ENCODE assay signal across 39 cellular contexts in genomic region chr6:15082708-15083107, GRCh38.
"Had no signal": no experiment of that assay in that cellular context is flagged by ENCODE, and none has a peak within 500 bp of the region (broad histone marks: within the 10 kb centered on the region; RNA-seq: fewer than 3 reads in every experiment).

No MANE protein-coding gene starts in this region.

- H3K27me3 Mint-ChIP-seq: activated naive CD4-positive, alpha-beta T cell treated with anti-CD3 and anti-CD28 coated beads, Interleukin-2, amount 50 U/mL, for 24 hours; activated naive CD8-positive, alpha-beta T cell; activated naive CD8-positive, alpha-beta T cell treated with anti-CD3 and anti-CD28 coated beads for 36 hours; activated naive CD8-positive, alpha-beta T cell treated with anti-CD3 and anti-CD28 coated beads, Interleukin-2, amount 50 U/mL, for 24 hours; activated T-cell treated with anti-CD3 and anti-CD28 coated beads, Interleukin-2, amount 50 U/mL, for 24 hours; central memory CD8-positive, alpha-beta T cell had no signal

- H3K27ac ChIP-seq: adrenal gland, ascending aorta, body of pancreas, brain microvascular endothelial cell, breast epithelium, cardiac muscle cell had no signal

- H3K4me1 ChIP-seq: adrenal gland, ascending aorta, body of pancreas, breast epithelium had no signal

- H3K27ac Mint-ChIP-seq: activated naive CD4-positive, alpha-beta T cell treated with anti-CD3 and anti-CD28 coated beads for 36 hours; activated naive CD4-positive, alpha-beta T cell treated with anti-CD3 and anti-CD28 coated beads, Interleukin-2, amount 10 ng/mL, durations not matched to agents 7 days and 5 days; activated naive CD4-positive, alpha-beta T cell treated with anti-CD3 and anti-CD28 coated beads, Interleukin-2, amount 50 U/mL, for 24 hours; activated naive CD8-positive, alpha-beta T cell; activated naive CD8-positive, alpha-beta T cell treated with anti-CD3 and anti-CD28 coated beads for 36 hours; activated naive CD8-positive, alpha-beta T cell treated with anti-CD3 and anti-CD28 coated beads, Interleukin-2, amount 10 ng/mL, durations not matched to agents 7 days and 5 days; activated naive CD8-positive, alpha-beta T cell treated with anti-CD3 and anti-CD28 coated beads, Interleukin-2, amount 50 U/mL, for 24 hours; activated T-cell treated with anti-CD3 and anti-CD28 coated beads, Interleukin-2, amount 50 U/mL, for 24 hours; activated T-cell treated with anti-CD3 and anti-CD28 coated beads, Interleukin-2, amount 50 U/mL, for 72 hours; activated T-helper 1 cell treated with anti-CD3 and anti-CD28 coated beads, Interleukin-12 subunit alpha, Interleukin-12 subunit beta, Interleukin-2, Interleukin-4 antibody, amounts not matched to agents 30 ng/mL and 10 ng/mL and 1 ng/mL, durations not matched to agents 14 hours and 24 hours and 36 hours; activated T-helper 17 cell treated with anti-CD3 and anti-CD28 coated beads, Interleukin-2, amount 50 U/mL, for 72 hours; activated T-helper 2 cell treated with anti-CD3 and anti-CD28 coated beads, Interferon-gamma antibody, Interleukin-2, Interleukin-4, amounts not matched to agents 10 μg/mL and 5 μg/mL and 100 μg/mL, durations not matched to agents 14 hours and 24 hours and 36 hours; brain had no signal

- H3K9me3 Mint-ChIP-seq: activated naive CD4-positive, alpha-beta T cell treated with anti-CD3 and anti-CD28 coated beads for 36 hours; activated naive CD4-positive, alpha-beta T cell treated with anti-CD3 and anti-CD28 coated beads, Interleukin-2, amount 10 ng/mL, durations not matched to agents 7 days and 5 days; activated naive CD4-positive, alpha-beta T cell treated with anti-CD3 and anti-CD28 coated beads, Interleukin-2, amount 50 U/mL, for 24 hours; activated naive CD4-positive, alpha-beta T cell treated with anti-CD3 and anti-CD28 coated beads, Interleukin-2, amount 50 U/mL, for 72 hours; activated naive CD8-positive, alpha-beta T cell treated with anti-CD3 and anti-CD28 coated beads for 36 hours; activated naive CD8-positive, alpha-beta T cell treated with anti-CD3 and anti-CD28 coated beads, Interleukin-2, amount 10 ng/mL, durations not matched to agents 7 days and 5 days; activated naive CD8-positive, alpha-beta T cell treated with anti-CD3 and anti-CD28 coated beads, Interleukin-2, amount 50 U/mL, for 24 hours; activated T-cell treated with anti-CD3 and anti-CD28 coated beads, Interleukin-2, amount 50 U/mL, for 24 hours; activated T-cell treated with anti-CD3 and anti-CD28 coated beads, Interleukin-2, amount 50 U/mL, for 4 hours; activated T-cell treated with anti-CD3 and anti-CD28 coated beads, Interleukin-2, amount 50 U/mL, for 72 hours; activated T-helper 1 cell treated with anti-CD3 and anti-CD28 coated beads, Interleukin-12 subunit alpha, Interleukin-12 subunit beta, Interleukin-2, Interleukin-4 antibody, amounts not matched to agents 30 ng/mL and 10 ng/mL and 1 ng/mL, durations not matched to agents 14 hours and 24 hours and 36 hours; activated T-helper 17 cell treated with anti-CD3 and anti-CD28 coated beads, Interleukin-2, amount 50 U/mL, for 72 hours; activated T-helper 2 cell treated with anti-CD3 and anti-CD28 coated beads, Interferon-gamma antibody, Interleukin-2, Interleukin-4, amounts not matched to agents 10 μg/mL and 5 μg/mL and 100 μg/mL, durations not matched to agents 14 hours and 24 hours and 36 hours; central memory CD8-positive, alpha-beta T cell had no signal

- ATAC-seq: activated naive CD4-positive, alpha-beta T cell treated with anti-CD3 and anti-CD28 coated beads, Interleukin-2, amount 50 U/mL, for 72 hours; activated naive CD8-positive, alpha-beta T cell treated with anti-CD3 and anti-CD28 coated beads, Interleukin-2, amount 50 U/mL, for 24 hours; activated T-cell treated with anti-CD3 and anti-CD28 coated beads, Interleukin-2, amount 50 U/mL, for 4 hours; activated T-cell treated with anti-CD3 and anti-CD28 coated beads, Interleukin-2, amount 50 U/mL, for 72 hours; activated T-helper 17 cell treated with anti-CD3 and anti-CD28 coated beads, Interleukin-2, amount 50 U/mL, for 72 hours; body of pancreas had no signal

- FAIRE-seq: astrocyte, bronchial epithelial cell had no signal

- DNase-seq: activated effector memory CD4-positive, alpha-beta T cell treated with anti-CD3 and anti-CD28 coated beads, Interleukin-2, amount 50 U/mL, for 16 hours; activated effector memory CD4-positive, alpha-beta T cell treated with Interleukin-2 at 50 U/mL for 16 hours; activated gamma-delta T cell; activated gamma-delta T cell treated with Interleukin-2 at 50 U/mL for 16 hours; activated naive CD4-positive, alpha-beta T cell; activated naive CD4-positive, alpha-beta T cell treated with anti-CD3 and anti-CD28 coated beads for 36 hours; activated naive CD4-positive, alpha-beta T cell treated with anti-CD3 and anti-CD28 coated beads, Interleukin-2, amount 10 ng/mL, durations not matched to agents 7 days and 5 days; activated naive CD4-positive, alpha-beta T cell treated with anti-CD3 and anti-CD28 coated beads, Interleukin-2, amount 50 U/mL, for 16 hours; activated naive CD4-positive, alpha-beta T cell treated with Interleukin-2 at 50 U/mL for 16 hours; activated naive CD8-positive, alpha-beta T cell treated with anti-CD3 and anti-CD28 coated beads for 36 hours; activated naive CD8-positive, alpha-beta T cell treated with anti-CD3 and anti-CD28 coated beads, Interleukin-2, amount 10 ng/mL, durations not matched to agents 7 days and 5 days; activated naive CD8-positive, alpha-beta T cell treated with anti-CD3 and anti-CD28 coated beads, Interleukin-2, amount 50 U/mL, for 24 hours; activated T-cell treated with anti-CD3 and anti-CD28 coated beads, Interleukin-2, amount 50 U/mL, for 24 hours; activated T-cell treated with anti-CD3 and anti-CD28 coated beads, Interleukin-2, amount 50 U/mL, for 4 hours; activated T-cell treated with anti-CD3 and anti-CD28 coated beads, Interleukin-2, amount 50 U/mL, for 48 hours; activated T-cell treated with anti-CD3 and anti-CD28 coated beads, Interleukin-2, amount 50 U/mL, for 72 hours; adrenal gland; amniotic stem cell; amygdala; anterior cingulate cortex; aorta; body of pancreas; brain microvascular endothelial cell; caudate nucleus; central memory CD4-positive, alpha-beta T cell; cerebellar nuclear complex had no signal

- H3K4me3 ChIP-seq: adrenal gland, ascending aorta, body of pancreas, breast epithelium, cardiac muscle cell had no signal

- H3K27me3 ChIP-seq: adrenal gland, ascending aorta, body of pancreas, brain microvascular endothelial cell, breast epithelium, cardiac muscle cell had no signal

- H3K4me1 Mint-ChIP-seq: activated naive CD4-positive, alpha-beta T cell treated with anti-CD3 and anti-CD28 coated beads, Interleukin-2, amount 50 U/mL, for 24 hours; activated naive CD8-positive, alpha-beta T cell treated with anti-CD3 and anti-CD28 coated beads, Interleukin-2, amount 50 U/mL, for 24 hours; activated T-helper 17 cell treated with anti-CD3 and anti-CD28 coated beads, Interleukin-2, amount 50 U/mL, for 72 hours; central memory CD8-positive, alpha-beta T cell had no signal

- H3K4me3 Mint-ChIP-seq: activated naive CD4-positive, alpha-beta T cell treated with anti-CD3 and anti-CD28 coated beads for 36 hours; activated naive CD4-positive, alpha-beta T cell treated with anti-CD3 and anti-CD28 coated beads, Interleukin-2, amount 10 ng/mL, durations not matched to agents 7 days and 5 days; activated naive CD4-positive, alpha-beta T cell treated with anti-CD3 and anti-CD28 coated beads, Interleukin-2, amount 50 U/mL, for 24 hours; activated naive CD8-positive, alpha-beta T cell; activated naive CD8-positive, alpha-beta T cell treated with anti-CD3 and anti-CD28 coated beads for 36 hours; activated naive CD8-positive, alpha-beta T cell treated with anti-CD3 and anti-CD28 coated beads, Interleukin-2, amount 10 ng/mL, durations not matched to agents 7 days and 5 days; activated naive CD8-positive, alpha-beta T cell treated with anti-CD3 and anti-CD28 coated beads, Interleukin-2, amount 50 U/mL, for 24 hours; activated T-cell treated with anti-CD3 and anti-CD28 coated beads, Interleukin-2, amount 50 U/mL, for 24 hours; activated T-cell treated with anti-CD3 and anti-CD28 coated beads, Interleukin-2, amount 50 U/mL, for 4 hours; activated T-cell treated with anti-CD3 and anti-CD28 coated beads, Interleukin-2, amount 50 U/mL, for 72 hours; activated T-helper 1 cell treated with anti-CD3 and anti-CD28 coated beads, Interleukin-12 subunit alpha, Interleukin-12 subunit beta, Interleukin-2, Interleukin-4 antibody, amounts not matched to agents 30 ng/mL and 10 ng/mL and 1 ng/mL, durations not matched to agents 14 hours and 24 hours and 36 hours; activated T-helper 17 cell treated with anti-CD3 and anti-CD28 coated beads, Interleukin-2, amount 50 U/mL, for 72 hours; brain; central memory CD8-positive, alpha-beta T cell had no signal

- H3K9me3 ChIP-seq: adrenal gland, ascending aorta, body of pancreas, breast epithelium had no signal

- H3K36me3 Mint-ChIP-seq: activated naive CD4-positive, alpha-beta T cell treated with anti-CD3 and anti-CD28 coated beads, Interleukin-2, amount 10 ng/mL, durations not matched to agents 7 days and 5 days; activated naive CD4-positive, alpha-beta T cell treated with anti-CD3 and anti-CD28 coated beads, Interleukin-2, amount 50 U/mL, for 24 hours; activated naive CD8-positive, alpha-beta T cell; activated naive CD8-positive, alpha-beta T cell treated with anti-CD3 and anti-CD28 coated beads for 36 hours; activated naive CD8-positive, alpha-beta T cell treated with anti-CD3 and anti-CD28 coated beads, Interleukin-2, amount 10 ng/mL, durations not matched to agents 7 days and 5 days; brain had no signal

- H3K36me3 ChIP-seq: adrenal gland, ascending aorta, brain microvascular endothelial cell, breast epithelium, cardiac muscle cell had no signal
